Comparison of ENCODE assay signal across 9 cellular contexts in genomic region chr9:87497080-87497603, GRCh38. TPM values are rescaled to one million over a fixed set of nuclear protein-coding genes. Genes with fewer than 3 reads are reported as not detected.
DNase-seq lines count a peak whose midpoint lies in the region; ATAC-seq, FAIRE-seq and TF ChIP-seq lines count a peak whose summit lies in the region.
"Had no signal": no experiment of that assay in that cellular context is flagged by ENCODE, and none has a peak within 500 bp of the region (broad histone marks: within the 10 kb centered on the region; RNA-seq: fewer than 3 reads in every experiment).

No MANE protein-coding gene starts in this region.

- no peak for TF ChIP-seq POLR2A in endothelial cell of umbilical vein (IDR thresholded peaks at IDR 0.05; ENCODE audit: low read depth, low read length)

- H3K9me3 Mint-ChIP-seq in CD8-positive, alpha-beta T cell = no peaks in the 10 kb centered on the region
- H3K9me3 Mint-ChIP-seq in neural progenitor cell = no peaks in the 10 kb centered on the region

- H3K4me1 Mint-ChIP-seq in CD8-positive, alpha-beta T cell (ENCODE audit: low read depth) = peaks cover 4% of the 10 kb centered on the region
- H3K4me1 Mint-ChIP-seq in neural progenitor cell = peaks cover 24% of the 10 kb centered on the region

- peaks cover 35% of the 10 kb centered on the region for H3K27me3 Mint-ChIP-seq in CD8-positive, alpha-beta T cell (ENCODE audit: low read depth)
- peaks cover 11% of the 10 kb centered on the region for H3K27me3 Mint-ChIP-seq in neural progenitor cell (ENCODE audit: insufficient read depth, low read depth)

- DNase-seq in CD8-positive, alpha-beta T cell = no peak
- DNase-seq in NCI-H748 treated with DMSO at 0.1 percent for 48 hours (lab: John Stamatoyannopoulos, UW) = peak; percentile 51
- no peak for DNase-seq in endothelial cell of umbilical vein (ENCODE audit: low read depth, low spot score)
- DNase-seq in neural progenitor cell (ENCODE audit: low spot score) = peak; percentile 14
- no peak for DNase-seq in stimulated activated naive CD4-positive, alpha-beta T cell (lab: John Stamatoyannopoulos, UW)
- DNase-seq in UCSD-AML1 (lab: John Stamatoyannopoulos, UW; ENCODE audit: unreplicated experiment) = no peak
- DNase-seq in NCI-H2227 (lab: John Stamatoyannopoulos, UW; ENCODE audit: unreplicated experiment) = no peak
- no peak for DNase-seq in SHP77 treated with DMSO at 0.1 percent for 48 hours (lab: John Stamatoyannopoulos, UW)

- peak overlapping the region; percentile 98 for H2AFZ ChIP-seq in endothelial cell of umbilical vein (ENCODE audit: low read depth, low read length)
- H2AFZ ChIP-seq in neural progenitor cell (replicated peaks) = peak overlapping the region; percentile 92

- POLR2A ChIA-PET in CD8-positive, alpha-beta T cell (lab: Charles Lee) = no interaction called here
- POLR2A ChIA-PET in endothelial cell of umbilical vein (lab: Charles Lee) = interaction anchor here (0.6 to 0.8 kb wide), 2 partner anchors 17 to 147 kb away, joined by 3 read pairs; no protein-coding TSS in a partner anchor

- H3K79me2 ChIP-seq in endothelial cell of umbilical vein (ENCODE audit: control insufficient read depth, insufficient read depth, low read length) (peaks cover 30% of the 10 kb centered on the region), neural progenitor cell (ENCODE audit: low read depth) (peaks cover 45% of the 10 kb centered on the region)

- CTCF ChIA-PET in CD8-positive, alpha-beta T cell (lab: Charles Lee) = no interaction called here
- CTCF ChIA-PET in endothelial cell of umbilical vein (lab: Charles Lee) = interaction anchor here (0.6 to 3.7 kb wide), 24 partner anchors 13 to 180 kb away, joined by 3 to 27 read pairs (median 3); no protein-coding TSS in a partner anchor

- intact Hi-C loops in CD8-positive, alpha-beta T cell (cut with DNase I, micrococcal nuclease) = no loop called here
- intact Hi-C loops in endothelial cell of umbilical vein (cut with micrococcal nuclease) = loop anchor here (1.0 to 10.0 kb wide), 4 partner anchors 103 to 318 kb away; partner anchors contain the start of gene CTSL

- no peak overlapping the region for H3K27ac Mint-ChIP-seq in CD8-positive, alpha-beta T cell
- H3K27ac Mint-ChIP-seq in neural progenitor cell = peak overlapping the region; percentile 61

- no peak for ATAC-seq in CD8-positive, alpha-beta T cell

- H3K27me3 ChIP-seq in CD8-positive, alpha-beta T cell (ENCODE audit: insufficient read depth, low read length) = no peaks in the 10 kb centered on the region
- no peaks in the 10 kb centered on the region for H3K27me3 ChIP-seq in endothelial cell of umbilical vein (ENCODE audit: control insufficient read depth in 2 of 2, insufficient read depth in 2 of 2, low read length in 2 of 2)
- H3K27me3 ChIP-seq in neural progenitor cell = peaks cover 7% of the 10 kb centered on the region

- H3K4me1 ChIP-seq in CD8-positive, alpha-beta T cell (ENCODE audit: insufficient read depth, low read length) = no peaks in the 10 kb centered on the region
- H3K4me1 ChIP-seq in endothelial cell of umbilical vein (ENCODE audit: control insufficient read depth, extremely low read depth, insufficient read depth, low read length) (peaks cover 31% of the 10 kb centered on the region), neural progenitor cell (peaks cover 11% of the 10 kb centered on the region)

- H3K9ac ChIP-seq in endothelial cell of umbilical vein (replicated peaks; ENCODE audit: extremely low read depth, insufficient read depth, low read length) (peak overlapping the region; percentile 84), neural progenitor cell (no peak overlapping the region)

- H3K4me3 Mint-ChIP-seq in CD8-positive, alpha-beta T cell = peak overlapping the region; percentile 35
- H3K4me3 Mint-ChIP-seq in neural progenitor cell = peak overlapping the region; percentile 88

- H3K9me1 ChIP-seq in endothelial cell of umbilical vein (replicated peaks; ENCODE audit: control insufficient read depth, extremely low read depth, insufficient read depth, low read length) = no peaks in the 10 kb centered on the region

- no peaks in the 10 kb centered on the region for H3F3A ChIP-seq in neural progenitor cell (ENCODE audit: low read depth)

- H3K4me3 ChIP-seq in CD8-positive, alpha-beta T cell (ENCODE audit: low read depth, low read length) = no peak overlapping the region
- H3K4me3 ChIP-seq in endothelial cell of umbilical vein (replicated peaks in 1 of 3; ENCODE audit: insufficient read depth in 1 of 3, low read depth in 1 of 3, low read length in 3 of 3) (peak overlapping the region; percentile 72 to 93 (median 77)), neural progenitor cell (peak overlapping the region; percentile 66)

- H3K4me2 ChIP-seq in endothelial cell of umbilical vein (ENCODE audit: insufficient read depth, low read length) = peak overlapping the region; percentile 99
- H3K4me2 ChIP-seq in neural progenitor cell = peak overlapping the region; percentile 91

- no peak overlapping the region for H3K27ac ChIP-seq in CD8-positive, alpha-beta T cell (ENCODE audit: low read depth, low read length)
- H3K27ac ChIP-seq in endothelial cell of umbilical vein (ENCODE audit: insufficient read depth, low read depth, low read length) = peak overlapping the region; percentile 78
- no peak overlapping the region for H3K27ac ChIP-seq in neural progenitor cell

- BruUV-seq in endothelial cell of umbilical vein (replicated peaks; lab: Mats Ljungman, UMichigan) = no TSS peak

- no peaks in the 10 kb centered on the region for H3K36me3 Mint-ChIP-seq in CD8-positive, alpha-beta T cell
- peaks cover 2% of the 10 kb centered on the region for H3K36me3 Mint-ChIP-seq in neural progenitor cell

- no peaks in the 10 kb centered on the region for H3K36me3 ChIP-seq in CD8-positive, alpha-beta T cell (ENCODE audit: insufficient read depth, low read length)
- H3K36me3 ChIP-seq in endothelial cell of umbilical vein (ENCODE audit: control insufficient read depth in 2 of 2, extremely low read depth in 1 of 2, insufficient read depth in 2 of 2, low read length in 2 of 2) (no peaks in the 10 kb centered on the region), neural progenitor cell (no peaks in the 10 kb centered on the region)

- dilution Hi-C loops in endothelial cell of umbilical vein (cut with MboI; ENCODE audit: extremely low pct_ligation_motif_present, low sequenced_read_pairs) = no loop called here

- TF ChIP-seq CTCF in CD8-positive, alpha-beta T cell (IDR thresholded peaks at IDR 0.05) = no peak
- TF ChIP-seq CTCF in endothelial cell of umbilical vein (IDR thresholded peaks at IDR 0.05; ENCODE audit: extremely low read depth in 1 of 2, insufficient read depth in 1 of 2, low read depth in 1 of 2, low read length in 2 of 2) (no peak), neural progenitor cell (IDR thresholded peaks at IDR 0.05) (no peak)

- H4K20me1 ChIP-seq in endothelial cell of umbilical vein (replicated peaks; ENCODE audit: control insufficient read depth, extremely low read depth, insufficient read depth, low read length) (no peaks in the 10 kb centered on the region), neural progenitor cell (ENCODE audit: low read depth) (peaks cover 11% of the 10 kb centered on the region)

- no peaks in the 10 kb centered on the region for H3K9me3 ChIP-seq in CD8-positive, alpha-beta T cell (ENCODE audit: low read length)
- H3K9me3 ChIP-seq in endothelial cell of umbilical vein (replicated peaks; ENCODE audit: control insufficient read depth, insufficient read depth, low read length) (no peaks in the 10 kb centered on the region), neural progenitor cell (ENCODE audit: low read depth) (no peaks in the 10 kb centered on the region)

- FAIRE-seq in endothelial cell of umbilical vein (lab: Jason Lieb, UNC) = no peak
- FAIRE-seq: HTR-8/SVneo had no signal

TF ChIP-seq in endothelial cell of umbilical vein, 7 proteins besides CTCF, POLR2A, EP300 and RAD21:
- TF ChIP-seq JUN (IDR thresholded peaks at IDR 0.05; ENCODE audit: borderline replicate concordance, insufficient read depth, insufficient read length, low read depth) (no peak), GATA2 (IDR thresholded peaks at IDR 0.05; ENCODE audit: insufficient read depth, insufficient read length, low read depth, low read length) (no peak), FOS (IDR thresholded peaks at IDR 0.05; ENCODE audit: borderline replicate concordance, insufficient read depth, low read length) (no peak), MYC (IDR thresholded peaks at IDR 0.05; ENCODE audit: low read depth, low read length) (no peak), POLR2AphosphoS5 (IDR thresholded peaks at IDR 0.05; ENCODE audit: insufficient read depth, low read depth, low read length) (no peak), EZH2 (IDR thresholded peaks at IDR 0.05; ENCODE audit: borderline replicate concordance, low read depth, low read length, severe bottlenecking) (no peak)
- TF ChIP-seq, protein P1, sequence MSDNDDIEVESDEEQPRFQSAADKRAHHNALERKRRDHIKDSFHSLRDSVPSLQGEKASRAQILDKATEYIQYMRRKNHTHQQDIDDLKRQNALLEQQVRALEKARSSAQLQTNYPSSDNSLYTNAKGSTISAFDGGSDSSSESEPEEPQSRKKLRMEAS (IDR thresholded peaks at IDR 0.05; ENCODE audit: insufficient read depth, insufficient read length) = no peak

RNA-seq across cellular contexts. Expression of gene DAPK1, which starts 0.5 kb away (rescaled TPM):
- under 1 TPM; 0.14 to 0.27 TPM for total RNA-seq in CD8-positive, alpha-beta T cell
- total RNA-seq in endothelial cell of umbilical vein (93.4 and 119 TPM in 2 replicates), neural progenitor cell (ENCODE audit: low replicate concordance) (29.5 and 47.5 TPM in 2 replicates)
- 56.7 and 58.9 TPM in 2 replicates for polyA plus RNA-seq in endothelial cell of umbilical vein
- polyA plus RNA-seq in endothelial cell of umbilical vein (2011; cell fraction: cytosol; rRNA removed) = 49.4 and 50.2 TPM in 2 replicates
- polyA plus RNA-seq in endothelial cell of umbilical vein (2011; cell fraction: nucleus; rRNA removed) = 207 and 208 TPM in 2 replicates
- polyA plus RNA-seq in endothelial cell of umbilical vein (2012) = 43.2 and 48.0 TPM in 2 replicates
- polyA minus RNA-seq in endothelial cell of umbilical vein = 214 and 217 TPM in 2 replicates
- polyA minus RNA-seq in endothelial cell of umbilical vein (2011; cell fraction: cytosol; rRNA and poly(A)+ RNA removed) = 3.2 TPM
- polyA minus RNA-seq in endothelial cell of umbilical vein (2011; cell fraction: nucleus; rRNA and poly(A)+ RNA removed) = 218 and 257 TPM in 2 replicates

Comparison
In these comparisons a context has a peak if more than half of its experiments do, and no peak if none do; other contexts are left out.
1. DNase-seq: peak in NCI-H748 treated with DMSO at 0.1 percent for 48 hours (single experiment) and neural progenitor cell (single experiment); none in CD8-positive, alpha-beta T cell (0 of 7), endothelial cell of umbilical vein (single experiment), stimulated activated naive CD4-positive, alpha-beta T cell (0 of 6), UCSD-AML1 (single experiment), NCI-H2227 (single experiment) and SHP77 treated with DMSO at 0.1 percent for 48 hours (single experiment).
2. RNA of gene DAPK1, which starts 0.5 kb away (total RNA-seq): 93.4 to 119 TPM in endothelial cell of umbilical vein and 29.5 to 47.5 TPM in neural progenitor cell; 0.14 to 0.27 TPM in CD8-positive, alpha-beta T cell; every median in the first group is over 10 times any median in the second.